1 cellular context compared by ENCODE assay signal in the genomic region with DNA sequence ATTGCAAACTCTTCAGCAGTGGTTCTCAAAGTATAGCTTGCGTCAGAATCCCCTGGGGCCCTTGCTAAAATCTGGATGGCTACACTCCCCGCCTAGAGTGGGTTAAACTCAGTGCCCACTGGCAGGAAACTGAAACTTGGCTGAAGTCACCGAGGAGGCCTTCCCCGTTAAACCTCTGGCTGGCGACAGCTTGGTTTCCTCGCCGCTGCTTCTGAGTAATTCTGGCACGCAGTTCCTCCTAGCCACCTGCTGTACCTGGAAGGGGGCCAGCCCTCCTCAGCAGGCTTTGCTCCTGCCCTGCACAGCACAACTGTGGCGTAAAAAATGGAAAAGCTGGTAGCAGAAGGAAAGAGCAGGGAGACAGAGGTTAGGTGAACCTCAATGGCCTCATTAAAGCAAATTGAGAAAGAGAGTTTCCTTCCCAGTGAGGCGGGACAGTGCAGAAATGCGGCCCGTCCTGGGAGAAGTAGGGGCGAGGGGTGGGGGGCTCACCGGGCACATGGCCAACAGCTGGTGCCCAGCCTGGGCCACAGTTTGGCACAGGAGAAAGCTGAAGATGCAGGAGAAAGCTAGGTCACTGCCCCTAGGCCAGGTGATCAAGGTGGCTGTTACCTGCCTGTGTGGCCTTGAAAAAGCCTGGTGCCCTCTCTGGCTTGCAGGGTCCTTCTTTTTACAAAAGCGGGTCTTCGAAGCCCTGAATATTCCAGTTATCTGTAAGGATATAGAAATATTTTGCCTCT.
TF ChIP-seq lines count a peak whose summit lies in the region.

No MANE protein-coding gene starts in this region.

TF ChIP-seq in HEK293, 187 proteins besides CTCF, POLR2A, EP300 and RAD21 (continued from another document):
- TF ChIP-seq, protein P1, sequence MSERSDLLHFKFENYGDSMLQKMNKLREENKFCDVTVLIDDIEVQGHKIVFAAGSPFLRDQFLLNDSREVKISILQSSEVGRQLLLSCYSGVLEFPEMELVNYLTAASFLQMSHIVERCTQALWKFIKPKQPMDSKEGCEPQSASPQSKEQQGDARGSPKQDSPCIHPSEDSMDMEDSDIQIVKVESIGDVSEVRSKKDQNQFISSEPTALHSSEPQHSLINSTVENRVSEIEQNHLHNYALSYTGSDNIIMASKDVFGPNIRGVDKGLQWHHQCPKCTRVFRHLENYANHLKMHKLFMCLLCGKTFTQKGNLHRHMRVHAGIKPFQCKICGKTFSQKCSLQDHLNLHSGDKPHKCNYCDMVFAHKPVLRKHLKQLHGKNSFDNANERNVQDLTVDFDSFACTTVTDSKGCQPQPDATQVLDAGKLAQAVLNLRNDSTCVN (tag by site-specific recombination; optimal IDR thresholded peaks at IDR 0.05), result no peak
- TF ChIP-seq, protein P2, sequence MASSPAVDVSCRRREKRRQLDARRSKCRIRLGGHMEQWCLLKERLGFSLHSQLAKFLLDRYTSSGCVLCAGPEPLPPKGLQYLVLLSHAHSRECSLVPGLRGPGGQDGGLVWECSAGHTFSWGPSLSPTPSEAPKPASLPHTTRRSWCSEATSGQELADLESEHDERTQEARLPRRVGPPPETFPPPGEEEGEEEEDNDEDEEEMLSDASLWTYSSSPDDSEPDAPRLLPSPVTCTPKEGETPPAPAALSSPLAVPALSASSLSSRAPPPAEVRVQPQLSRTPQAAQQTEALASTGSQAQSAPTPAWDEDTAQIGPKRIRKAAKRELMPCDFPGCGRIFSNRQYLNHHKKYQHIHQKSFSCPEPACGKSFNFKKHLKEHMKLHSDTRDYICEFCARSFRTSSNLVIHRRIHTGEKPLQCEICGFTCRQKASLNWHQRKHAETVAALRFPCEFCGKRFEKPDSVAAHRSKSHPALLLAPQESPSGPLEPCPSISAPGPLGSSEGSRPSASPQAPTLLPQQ (tag by site-specific recombination; IDR thresholded peaks at IDR 0.05), result no peak
- TF ChIP-seq GLIS1 (tag by site-specific recombination; IDR thresholded peaks at IDR 0.05) (0 out of 2 replicates have a peak, but pooled peaks have one; percentile 37), ZFHX2 (tag by site-specific recombination; conservative IDR thresholded peaks at IDR 0.05) (no peak), ZNF335 (tag by site-specific recombination; conservative IDR thresholded peaks at IDR 0.05) (peak; percentile 70), ZIC2 (tag by site-specific recombination; IDR thresholded peaks at IDR 0.05) (peak; percentile 70), ZNF660 (tag by site-specific recombination; IDR thresholded peaks at IDR 0.05) (peak; percentile 58; the same call in 1 of the 2 replicates)
- TF ChIP-seq, protein P3, sequence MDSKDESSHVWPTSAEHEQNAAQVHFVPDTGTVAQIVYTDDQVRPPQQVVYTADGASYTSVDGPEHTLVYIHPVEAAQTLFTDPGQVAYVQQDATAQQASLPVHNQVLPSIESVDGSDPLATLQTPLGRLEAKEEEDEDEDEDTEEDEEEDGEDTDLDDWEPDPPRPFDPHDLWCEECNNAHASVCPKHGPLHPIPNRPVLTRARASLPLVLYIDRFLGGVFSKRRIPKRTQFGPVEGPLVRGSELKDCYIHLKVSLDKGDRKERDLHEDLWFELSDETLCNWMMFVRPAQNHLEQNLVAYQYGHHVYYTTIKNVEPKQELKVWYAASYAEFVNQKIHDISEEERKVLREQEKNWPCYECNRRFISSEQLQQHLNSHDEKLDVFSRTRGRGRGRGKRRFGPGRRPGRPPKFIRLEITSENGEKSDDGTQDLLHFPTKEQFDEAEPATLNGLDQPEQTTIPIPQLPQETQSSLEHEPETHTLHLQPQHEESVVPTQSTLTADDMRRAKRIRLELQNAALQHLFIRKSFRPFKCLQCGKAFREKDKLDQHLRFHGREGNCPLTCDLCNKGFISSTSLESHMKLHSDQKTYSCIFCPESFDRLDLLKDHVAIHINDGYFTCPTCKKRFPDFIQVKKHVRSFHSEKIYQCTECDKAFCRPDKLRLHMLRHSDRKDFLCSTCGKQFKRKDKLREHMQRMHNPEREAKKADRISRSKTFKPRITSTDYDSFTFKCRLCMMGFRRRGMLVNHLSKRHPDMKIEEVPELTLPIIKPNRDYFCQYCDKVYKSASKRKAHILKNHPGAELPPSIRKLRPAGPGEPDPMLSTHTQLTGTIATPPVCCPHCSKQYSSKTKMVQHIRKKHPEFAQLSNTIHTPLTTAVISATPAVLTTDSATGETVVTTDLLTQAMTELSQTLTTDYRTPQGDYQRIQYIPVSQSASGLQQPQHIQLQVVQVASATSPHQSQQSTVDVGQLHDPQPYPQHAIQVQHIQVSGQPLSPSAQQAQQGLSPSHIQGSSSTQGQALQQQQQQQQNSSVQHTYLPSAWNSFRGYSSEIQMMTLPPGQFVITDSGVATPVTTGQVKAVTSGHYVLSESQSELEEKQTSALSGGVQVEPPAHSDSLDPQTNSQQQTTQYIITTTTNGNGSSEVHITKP (tag by site-specific recombination; IDR thresholded peaks at IDR 0.05), result peak; percentile 69
- TF ChIP-seq, protein P4, sequence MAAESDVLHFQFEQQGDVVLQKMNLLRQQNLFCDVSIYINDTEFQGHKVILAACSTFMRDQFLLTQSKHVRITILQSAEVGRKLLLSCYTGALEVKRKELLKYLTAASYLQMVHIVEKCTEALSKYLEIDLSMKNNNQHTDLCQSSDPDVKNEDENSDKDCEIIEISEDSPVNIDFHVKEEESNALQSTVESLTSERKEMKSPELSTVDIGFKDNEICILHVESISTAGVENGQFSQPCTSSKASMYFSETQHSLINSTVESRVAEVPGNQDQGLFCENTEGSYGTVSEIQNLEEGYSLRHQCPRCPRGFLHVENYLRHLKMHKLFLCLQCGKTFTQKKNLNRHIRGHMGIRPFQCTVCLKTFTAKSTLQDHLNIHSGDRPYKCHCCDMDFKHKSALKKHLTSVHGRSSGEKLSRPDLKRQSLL (tag by site-specific recombination; IDR thresholded peaks at IDR 0.05), result no peak
TF ChIP-seq in HEK293: peak in this region for 8.
